1 cellular context compared by ENCODE assay signal in genomic region chr1:15026114-15026483, GRCh38.
TF ChIP-seq lines count a peak whose summit lies in the region.

No MANE protein-coding gene starts in this region.

TF ChIP-seq in HepG2, 621 proteins besides CTCF, POLR2A, EP300 and RAD21 (continued from another document):
- TF ChIP-seq, protein P1, sequence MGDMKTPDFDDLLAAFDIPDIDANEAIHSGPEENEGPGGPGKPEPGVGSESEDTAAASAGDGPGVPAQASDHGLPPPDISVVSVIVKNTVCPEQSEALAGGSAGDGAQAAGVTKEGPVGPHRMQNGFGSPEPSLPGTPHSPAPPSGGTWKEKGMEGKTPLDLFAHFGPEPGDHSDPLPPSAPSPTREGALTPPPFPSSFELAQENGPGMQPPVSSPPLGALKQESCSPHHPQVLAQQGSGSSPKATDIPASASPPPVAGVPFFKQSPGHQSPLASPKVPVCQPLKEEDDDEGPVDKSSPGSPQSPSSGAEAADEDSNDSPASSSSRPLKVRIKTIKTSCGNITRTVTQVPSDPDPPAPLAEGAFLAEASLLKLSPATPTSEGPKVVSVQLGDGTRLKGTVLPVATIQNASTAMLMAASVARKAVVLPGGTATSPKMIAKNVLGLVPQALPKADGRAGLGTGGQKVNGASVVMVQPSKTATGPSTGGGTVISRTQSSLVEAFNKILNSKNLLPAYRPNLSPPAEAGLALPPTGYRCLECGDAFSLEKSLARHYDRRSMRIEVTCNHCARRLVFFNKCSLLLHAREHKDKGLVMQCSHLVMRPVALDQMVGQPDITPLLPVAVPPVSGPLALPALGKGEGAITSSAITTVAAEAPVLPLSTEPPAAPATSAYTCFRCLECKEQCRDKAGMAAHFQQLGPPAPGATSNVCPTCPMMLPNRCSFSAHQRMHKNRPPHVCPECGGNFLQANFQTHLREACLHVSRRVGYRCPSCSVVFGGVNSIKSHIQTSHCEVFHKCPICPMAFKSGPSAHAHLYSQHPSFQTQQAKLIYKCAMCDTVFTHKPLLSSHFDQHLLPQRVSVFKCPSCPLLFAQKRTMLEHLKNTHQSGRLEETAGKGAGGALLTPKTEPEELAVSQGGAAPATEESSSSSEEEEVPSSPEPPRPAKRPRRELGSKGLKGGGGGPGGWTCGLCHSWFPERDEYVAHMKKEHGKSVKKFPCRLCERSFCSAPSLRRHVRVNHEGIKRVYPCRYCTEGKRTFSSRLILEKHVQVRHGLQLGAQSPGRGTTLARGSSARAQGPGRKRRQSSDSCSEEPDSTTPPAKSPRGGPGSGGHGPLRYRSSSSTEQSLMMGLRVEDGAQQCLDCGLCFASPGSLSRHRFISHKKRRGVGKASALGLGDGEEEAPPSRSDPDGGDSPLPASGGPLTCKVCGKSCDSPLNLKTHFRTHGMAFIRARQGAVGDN (CRISPR knock-in tag; IDR thresholded peaks at IDR 0.05) = 0 out of 2 replicates have a peak, but pooled peaks have one; percentile 5
- TF ChIP-seq ZKSCAN8 (CRISPR knock-in tag; IDR thresholded peaks at IDR 0.05; ENCODE audit: borderline replicate concordance) (peak; percentile 86; the same call in 1 of the 2 replicates), KDM2A (CRISPR knock-in tag; IDR thresholded peaks at IDR 0.05; ENCODE audit: borderline replicate concordance, low read depth) (no peak)
- TF ChIP-seq, protein P2, sequence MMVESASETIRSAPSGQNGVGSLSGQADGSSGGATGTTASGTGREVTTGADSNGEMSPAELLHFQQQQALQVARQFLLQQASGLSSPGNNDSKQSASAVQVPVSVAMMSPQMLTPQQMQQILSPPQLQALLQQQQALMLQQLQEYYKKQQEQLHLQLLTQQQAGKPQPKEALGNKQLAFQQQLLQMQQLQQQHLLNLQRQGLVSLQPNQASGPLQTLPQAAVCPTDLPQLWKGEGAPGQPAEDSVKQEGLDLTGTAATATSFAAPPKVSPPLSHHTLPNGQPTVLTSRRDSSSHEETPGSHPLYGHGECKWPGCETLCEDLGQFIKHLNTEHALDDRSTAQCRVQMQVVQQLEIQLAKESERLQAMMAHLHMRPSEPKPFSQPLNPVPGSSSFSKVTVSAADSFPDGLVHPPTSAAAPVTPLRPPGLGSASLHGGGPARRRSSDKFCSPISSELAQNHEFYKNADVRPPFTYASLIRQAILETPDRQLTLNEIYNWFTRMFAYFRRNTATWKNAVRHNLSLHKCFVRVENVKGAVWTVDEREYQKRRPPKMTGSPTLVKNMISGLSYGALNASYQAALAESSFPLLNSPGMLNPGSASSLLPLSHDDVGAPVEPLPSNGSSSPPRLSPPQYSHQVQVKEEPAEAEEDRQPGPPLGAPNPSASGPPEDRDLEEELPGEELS (CRISPR knock-in tag; IDR thresholded peaks at IDR 0.05) = 0 out of 2 replicates have a peak, but pooled peaks have one; percentile 6
